ENCODE assay signal across 1 cellular context in the genomic region with DNA sequence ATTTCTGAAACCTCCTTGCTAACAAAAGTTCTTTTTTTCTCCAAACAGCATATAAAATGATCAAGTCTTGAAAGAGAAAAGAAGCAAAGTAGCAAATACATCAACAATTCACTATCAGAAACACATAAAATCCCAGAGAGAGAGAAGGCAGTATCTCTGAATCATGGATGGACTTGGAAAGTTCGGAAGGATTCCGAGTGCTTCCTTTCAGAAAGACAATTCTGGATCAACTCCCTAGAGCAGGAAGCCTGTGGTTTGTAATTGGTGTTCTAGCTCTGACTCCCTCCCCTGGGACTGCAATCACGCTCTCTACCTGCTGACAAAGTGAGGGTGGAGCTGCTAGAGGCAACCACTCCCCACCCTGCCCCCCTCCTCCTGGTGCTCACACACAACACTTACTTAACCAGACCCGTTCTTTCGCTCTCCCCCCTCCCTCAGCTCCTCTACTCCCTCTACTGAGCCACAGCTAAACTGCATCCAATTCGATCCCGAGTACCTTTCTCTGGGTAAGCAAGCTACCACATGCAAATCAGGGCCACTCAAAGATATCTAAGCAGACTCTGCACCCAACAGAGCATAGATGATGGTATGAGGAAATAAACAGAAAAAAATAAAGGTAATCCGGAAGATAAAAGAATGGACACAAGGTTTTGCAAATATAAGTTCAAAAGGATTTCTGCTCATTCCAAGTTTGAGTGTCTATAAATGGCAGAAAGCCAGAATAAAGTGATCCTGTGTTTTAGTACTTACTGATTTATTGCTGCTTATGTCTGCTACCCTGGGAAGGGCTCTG.
A peak's percentile ranks its signal among the peaks of the same experiment; 100 is the strongest.
TF ChIP-seq lines count a peak whose summit lies in the region.

A gene (minus strand): TSS at position 235 of the 793 bp plus-strand sequence. CDS start 1,957 bp downstream, outside the sequence.

TF ChIP-seq in HEK293, 187 proteins besides CTCF, POLR2A, EP300 and RAD21 (continued from another document and continues in another):
- no peak for TF ChIP-seq ZNF776 (tag by site-specific recombination; IDR thresholded peaks at IDR 0.05; ENCODE audit: borderline replicate concordance)
- no peak for TF ChIP-seq ZNF16 (tag by site-specific recombination; IDR thresholded peaks at IDR 0.05; ENCODE audit: low read depth)
- TF ChIP-seq, protein P1, sequence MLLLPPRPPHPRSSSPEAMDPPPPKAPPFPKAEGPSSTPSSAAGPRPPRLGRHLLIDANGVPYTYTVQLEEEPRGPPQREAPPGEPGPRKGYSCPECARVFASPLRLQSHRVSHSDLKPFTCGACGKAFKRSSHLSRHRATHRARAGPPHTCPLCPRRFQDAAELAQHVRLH (tag by site-specific recombination; IDR thresholded peaks at IDR 0.05), result peak; percentile 97
- TF ChIP-seq GFI1B (tag by site-specific recombination; IDR thresholded peaks at IDR 0.05), result no peak; the same call in 1 of the 2 replicates
- TF ChIP-seq IKZF3 (tag by site-specific recombination; IDR thresholded peaks at IDR 0.05), result peak; percentile 99
- TF ChIP-seq, protein P2, sequence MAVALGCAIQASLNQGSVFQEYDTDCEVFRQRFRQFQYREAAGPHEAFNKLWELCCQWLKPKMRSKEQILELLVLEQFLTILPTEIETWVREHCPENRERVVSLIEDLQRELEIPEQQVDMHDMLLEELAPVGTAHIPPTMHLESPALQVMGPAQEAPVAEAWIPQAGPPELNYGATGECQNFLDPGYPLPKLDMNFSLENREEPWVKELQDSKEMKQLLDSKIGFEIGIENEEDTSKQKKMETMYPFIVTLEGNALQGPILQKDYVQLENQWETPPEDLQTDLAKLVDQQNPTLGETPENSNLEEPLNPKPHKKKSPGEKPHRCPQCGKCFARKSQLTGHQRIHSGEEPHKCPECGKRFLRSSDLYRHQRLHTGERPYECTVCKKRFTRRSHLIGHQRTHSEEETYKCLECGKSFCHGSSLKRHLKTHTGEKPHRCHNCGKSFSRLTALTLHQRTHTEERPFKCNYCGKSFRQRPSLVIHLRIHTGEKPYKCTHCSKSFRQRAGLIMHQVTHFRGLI (tag by site-specific recombination; IDR thresholded peaks at IDR 0.05), result no peak
- TF ChIP-seq ZNF157 (tag by site-specific recombination; IDR thresholded peaks at IDR 0.05), result no peak
- TF ChIP-seq, protein P3, sequence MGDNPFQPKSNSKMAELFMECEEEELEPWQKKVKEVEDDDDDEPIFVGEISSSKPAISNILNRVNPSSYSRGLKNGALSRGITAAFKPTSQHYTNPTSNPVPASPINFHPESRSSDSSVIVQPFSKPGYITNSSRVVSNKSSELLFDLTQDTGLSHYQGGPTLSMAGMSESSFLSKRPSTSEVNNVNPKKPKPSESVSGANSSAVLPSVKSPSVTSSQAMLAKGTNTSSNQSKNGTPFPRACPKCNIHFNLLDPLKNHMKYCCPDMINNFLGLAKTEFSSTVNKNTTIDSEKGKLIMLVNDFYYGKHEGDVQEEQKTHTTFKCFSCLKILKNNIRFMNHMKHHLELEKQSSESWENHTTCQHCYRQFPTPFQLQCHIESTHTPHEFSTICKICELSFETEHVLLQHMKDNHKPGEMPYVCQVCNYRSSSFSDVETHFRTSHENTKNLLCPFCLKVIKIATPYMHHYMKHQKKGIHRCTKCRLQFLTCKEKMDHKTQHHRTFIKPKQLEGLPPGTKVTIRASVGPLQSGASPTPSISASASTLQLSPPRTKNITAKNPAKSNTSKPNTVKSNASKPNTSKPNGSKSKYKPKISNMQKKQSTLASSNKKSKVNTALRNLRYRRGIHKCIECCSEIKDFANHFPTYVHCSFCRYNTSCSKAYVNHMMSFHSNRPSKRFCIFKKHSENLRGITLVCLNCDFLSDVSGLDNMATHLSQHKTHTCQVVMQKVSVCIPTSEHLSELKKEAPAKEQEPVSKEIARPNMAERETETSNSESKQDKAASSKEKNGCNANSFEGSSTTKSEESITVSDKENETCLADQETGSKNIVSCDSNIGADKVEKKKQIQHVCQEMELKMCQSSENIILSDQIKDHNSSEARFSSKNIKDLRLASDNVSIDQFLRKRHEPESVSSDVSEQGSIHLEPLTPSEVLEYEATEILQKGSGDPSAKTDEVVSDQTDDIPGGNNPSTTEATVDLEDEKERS (tag by site-specific recombination; IDR thresholded peaks at IDR 0.05), result no peak
- TF ChIP-seq ZNF785 (tag by site-specific recombination; IDR thresholded peaks at IDR 0.05), result no peak; the same call in 1 of the 2 replicates
- TF ChIP-seq ZNF792 (tag by site-specific recombination; IDR thresholded peaks at IDR 0.05), result no peak
- TF ChIP-seq, protein P4, sequence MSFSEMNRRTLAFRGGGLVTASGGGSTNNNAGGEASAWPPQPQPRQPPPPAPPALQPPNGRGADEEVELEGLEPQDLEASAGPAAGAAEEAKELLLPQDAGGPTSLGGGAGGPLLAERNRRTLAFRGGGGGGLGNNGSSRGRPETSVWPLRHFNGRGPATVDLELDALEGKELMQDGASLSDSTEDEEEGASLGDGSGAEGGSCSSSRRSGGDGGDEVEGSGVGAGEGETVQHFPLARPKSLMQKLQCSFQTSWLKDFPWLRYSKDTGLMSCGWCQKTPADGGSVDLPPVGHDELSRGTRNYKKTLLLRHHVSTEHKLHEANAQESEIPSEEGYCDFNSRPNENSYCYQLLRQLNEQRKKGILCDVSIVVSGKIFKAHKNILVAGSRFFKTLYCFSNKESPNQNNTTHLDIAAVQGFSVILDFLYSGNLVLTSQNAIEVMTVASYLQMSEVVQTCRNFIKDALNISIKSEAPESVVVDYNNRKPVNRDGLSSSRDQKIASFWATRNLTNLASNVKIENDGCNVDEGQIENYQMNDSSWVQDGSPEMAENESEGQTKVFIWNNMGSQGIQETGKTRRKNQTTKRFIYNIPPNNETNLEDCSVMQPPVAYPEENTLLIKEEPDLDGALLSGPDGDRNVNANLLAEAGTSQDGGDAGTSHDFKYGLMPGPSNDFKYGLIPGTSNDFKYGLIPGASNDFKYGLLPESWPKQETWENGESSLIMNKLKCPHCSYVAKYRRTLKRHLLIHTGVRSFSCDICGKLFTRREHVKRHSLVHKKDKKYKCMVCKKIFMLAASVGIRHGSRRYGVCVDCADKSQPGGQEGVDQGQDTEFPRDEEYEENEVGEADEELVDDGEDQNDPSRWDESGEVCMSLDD (tag by site-specific recombination; IDR thresholded peaks at IDR 0.05), result peak; percentile 78
- TF ChIP-seq, protein P5, sequence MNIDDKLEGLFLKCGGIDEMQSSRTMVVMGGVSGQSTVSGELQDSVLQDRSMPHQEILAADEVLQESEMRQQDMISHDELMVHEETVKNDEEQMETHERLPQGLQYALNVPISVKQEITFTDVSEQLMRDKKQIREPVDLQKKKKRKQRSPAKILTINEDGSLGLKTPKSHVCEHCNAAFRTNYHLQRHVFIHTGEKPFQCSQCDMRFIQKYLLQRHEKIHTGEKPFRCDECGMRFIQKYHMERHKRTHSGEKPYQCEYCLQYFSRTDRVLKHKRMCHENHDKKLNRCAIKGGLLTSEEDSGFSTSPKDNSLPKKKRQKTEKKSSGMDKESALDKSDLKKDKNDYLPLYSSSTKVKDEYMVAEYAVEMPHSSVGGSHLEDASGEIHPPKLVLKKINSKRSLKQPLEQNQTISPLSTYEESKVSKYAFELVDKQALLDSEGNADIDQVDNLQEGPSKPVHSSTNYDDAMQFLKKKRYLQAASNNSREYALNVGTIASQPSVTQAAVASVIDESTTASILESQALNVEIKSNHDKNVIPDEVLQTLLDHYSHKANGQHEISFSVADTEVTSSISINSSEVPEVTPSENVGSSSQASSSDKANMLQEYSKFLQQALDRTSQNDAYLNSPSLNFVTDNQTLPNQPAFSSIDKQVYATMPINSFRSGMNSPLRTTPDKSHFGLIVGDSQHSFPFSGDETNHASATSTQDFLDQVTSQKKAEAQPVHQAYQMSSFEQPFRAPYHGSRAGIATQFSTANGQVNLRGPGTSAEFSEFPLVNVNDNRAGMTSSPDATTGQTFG (tag by site-specific recombination; IDR thresholded peaks at IDR 0.05; ENCODE audit: borderline replicate concordance), result no peak
- TF ChIP-seq, protein P6, sequence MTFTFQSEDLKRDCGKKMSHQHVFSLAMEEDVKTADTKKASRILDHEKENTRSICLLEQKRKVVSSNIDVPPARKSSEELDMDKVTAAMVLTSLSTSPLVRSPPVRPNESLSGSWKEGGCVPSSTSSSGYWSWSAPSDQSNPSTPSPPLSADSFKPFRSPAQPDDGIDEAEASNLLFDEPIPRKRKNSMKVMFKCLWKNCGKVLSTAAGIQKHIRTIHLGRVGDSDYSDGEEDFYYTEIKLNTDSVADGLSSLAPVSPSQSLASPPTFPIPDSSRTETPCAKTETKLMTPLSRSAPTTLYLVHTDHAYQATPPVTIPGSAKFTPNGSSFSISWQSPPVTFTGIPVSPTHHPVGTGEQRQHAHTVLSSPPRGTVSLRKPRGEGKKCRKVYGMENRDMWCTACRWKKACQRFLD (tag by site-specific recombination; IDR thresholded peaks at IDR 0.05), result no peak
- TF ChIP-seq, protein P7, sequence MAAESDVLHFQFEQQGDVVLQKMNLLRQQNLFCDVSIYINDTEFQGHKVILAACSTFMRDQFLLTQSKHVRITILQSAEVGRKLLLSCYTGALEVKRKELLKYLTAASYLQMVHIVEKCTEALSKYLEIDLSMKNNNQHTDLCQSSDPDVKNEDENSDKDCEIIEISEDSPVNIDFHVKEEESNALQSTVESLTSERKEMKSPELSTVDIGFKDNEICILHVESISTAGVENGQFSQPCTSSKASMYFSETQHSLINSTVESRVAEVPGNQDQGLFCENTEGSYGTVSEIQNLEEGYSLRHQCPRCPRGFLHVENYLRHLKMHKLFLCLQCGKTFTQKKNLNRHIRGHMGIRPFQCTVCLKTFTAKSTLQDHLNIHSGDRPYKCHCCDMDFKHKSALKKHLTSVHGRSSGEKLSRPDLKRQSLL (tag by site-specific recombination; IDR thresholded peaks at IDR 0.05), result peak; percentile 98
- TF ChIP-seq, protein P8, sequence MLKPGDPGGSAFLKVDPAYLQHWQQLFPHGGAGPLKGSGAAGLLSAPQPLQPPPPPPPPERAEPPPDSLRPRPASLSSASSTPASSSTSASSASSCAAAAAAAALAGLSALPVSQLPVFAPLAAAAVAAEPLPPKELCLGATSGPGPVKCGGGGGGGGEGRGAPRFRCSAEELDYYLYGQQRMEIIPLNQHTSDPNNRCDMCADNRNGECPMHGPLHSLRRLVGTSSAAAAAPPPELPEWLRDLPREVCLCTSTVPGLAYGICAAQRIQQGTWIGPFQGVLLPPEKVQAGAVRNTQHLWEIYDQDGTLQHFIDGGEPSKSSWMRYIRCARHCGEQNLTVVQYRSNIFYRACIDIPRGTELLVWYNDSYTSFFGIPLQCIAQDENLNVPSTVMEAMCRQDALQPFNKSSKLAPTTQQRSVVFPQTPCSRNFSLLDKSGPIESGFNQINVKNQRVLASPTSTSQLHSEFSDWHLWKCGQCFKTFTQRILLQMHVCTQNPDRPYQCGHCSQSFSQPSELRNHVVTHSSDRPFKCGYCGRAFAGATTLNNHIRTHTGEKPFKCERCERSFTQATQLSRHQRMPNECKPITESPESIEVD (tag by site-specific recombination; IDR thresholded peaks at IDR 0.05), result peak; percentile 62
- TF ChIP-seq, protein P9, sequence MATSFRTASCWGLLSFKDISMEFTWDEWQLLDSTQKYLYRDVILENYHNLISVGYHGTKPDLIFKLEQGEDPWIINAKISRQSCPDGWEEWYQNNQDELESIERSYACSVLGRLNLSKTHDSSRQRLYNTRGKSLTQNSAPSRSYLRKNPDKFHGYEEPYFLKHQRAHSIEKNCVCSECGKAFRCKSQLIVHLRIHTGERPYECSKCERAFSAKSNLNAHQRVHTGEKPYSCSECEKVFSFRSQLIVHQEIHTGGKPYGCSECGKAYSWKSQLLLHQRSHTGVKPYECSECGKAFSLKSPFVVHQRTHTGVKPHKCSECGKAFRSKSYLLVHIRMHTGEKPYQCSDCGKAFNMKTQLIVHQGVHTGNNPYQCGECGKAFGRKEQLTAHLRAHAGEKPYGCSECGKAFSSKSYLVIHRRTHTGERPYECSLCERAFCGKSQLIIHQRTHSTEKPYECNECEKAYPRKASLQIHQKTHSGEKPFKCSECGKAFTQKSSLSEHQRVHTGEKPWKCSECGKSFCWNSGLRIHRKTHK (tag by site-specific recombination; IDR thresholded peaks at IDR 0.05), result no peak
- TF ChIP-seq, protein P10, sequence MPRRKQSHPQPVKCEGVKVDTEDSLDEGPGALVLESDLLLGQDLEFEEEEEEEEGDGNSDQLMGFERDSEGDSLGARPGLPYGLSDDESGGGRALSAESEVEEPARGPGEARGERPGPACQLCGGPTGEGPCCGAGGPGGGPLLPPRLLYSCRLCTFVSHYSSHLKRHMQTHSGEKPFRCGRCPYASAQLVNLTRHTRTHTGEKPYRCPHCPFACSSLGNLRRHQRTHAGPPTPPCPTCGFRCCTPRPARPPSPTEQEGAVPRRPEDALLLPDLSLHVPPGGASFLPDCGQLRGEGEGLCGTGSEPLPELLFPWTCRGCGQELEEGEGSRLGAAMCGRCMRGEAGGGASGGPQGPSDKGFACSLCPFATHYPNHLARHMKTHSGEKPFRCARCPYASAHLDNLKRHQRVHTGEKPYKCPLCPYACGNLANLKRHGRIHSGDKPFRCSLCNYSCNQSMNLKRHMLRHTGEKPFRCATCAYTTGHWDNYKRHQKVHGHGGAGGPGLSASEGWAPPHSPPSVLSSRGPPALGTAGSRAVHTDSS (tag by site-specific recombination; IDR thresholded peaks at IDR 0.05), result no peak
- peak; percentile 86 for TF ChIP-seq ZNF843 (tag by site-specific recombination; IDR thresholded peaks at IDR 0.05)
- TF ChIP-seq MEIS1 (CRISPR knock-in tag; IDR thresholded peaks at IDR 0.05; ENCODE audit: borderline replicate concordance), result no peak
- TF ChIP-seq, protein P11, sequence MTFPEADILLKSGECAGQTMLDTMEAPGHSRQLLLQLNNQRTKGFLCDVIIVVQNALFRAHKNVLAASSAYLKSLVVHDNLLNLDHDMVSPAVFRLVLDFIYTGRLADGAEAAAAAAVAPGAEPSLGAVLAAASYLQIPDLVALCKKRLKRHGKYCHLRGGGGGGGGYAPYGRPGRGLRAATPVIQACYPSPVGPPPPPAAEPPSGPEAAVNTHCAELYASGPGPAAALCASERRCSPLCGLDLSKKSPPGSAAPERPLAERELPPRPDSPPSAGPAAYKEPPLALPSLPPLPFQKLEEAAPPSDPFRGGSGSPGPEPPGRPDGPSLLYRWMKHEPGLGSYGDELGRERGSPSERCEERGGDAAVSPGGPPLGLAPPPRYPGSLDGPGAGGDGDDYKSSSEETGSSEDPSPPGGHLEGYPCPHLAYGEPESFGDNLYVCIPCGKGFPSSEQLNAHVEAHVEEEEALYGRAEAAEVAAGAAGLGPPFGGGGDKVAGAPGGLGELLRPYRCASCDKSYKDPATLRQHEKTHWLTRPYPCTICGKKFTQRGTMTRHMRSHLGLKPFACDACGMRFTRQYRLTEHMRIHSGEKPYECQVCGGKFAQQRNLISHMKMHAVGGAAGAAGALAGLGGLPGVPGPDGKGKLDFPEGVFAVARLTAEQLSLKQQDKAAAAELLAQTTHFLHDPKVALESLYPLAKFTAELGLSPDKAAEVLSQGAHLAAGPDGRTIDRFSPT (tag by site-specific recombination; IDR thresholded peaks at IDR 0.05), result peak; percentile 93
- no peak for TF ChIP-seq ZNF266 (tag by site-specific recombination; IDR thresholded peaks at IDR 0.05; ENCODE audit: low read depth)
- TF ChIP-seq, protein P12, sequence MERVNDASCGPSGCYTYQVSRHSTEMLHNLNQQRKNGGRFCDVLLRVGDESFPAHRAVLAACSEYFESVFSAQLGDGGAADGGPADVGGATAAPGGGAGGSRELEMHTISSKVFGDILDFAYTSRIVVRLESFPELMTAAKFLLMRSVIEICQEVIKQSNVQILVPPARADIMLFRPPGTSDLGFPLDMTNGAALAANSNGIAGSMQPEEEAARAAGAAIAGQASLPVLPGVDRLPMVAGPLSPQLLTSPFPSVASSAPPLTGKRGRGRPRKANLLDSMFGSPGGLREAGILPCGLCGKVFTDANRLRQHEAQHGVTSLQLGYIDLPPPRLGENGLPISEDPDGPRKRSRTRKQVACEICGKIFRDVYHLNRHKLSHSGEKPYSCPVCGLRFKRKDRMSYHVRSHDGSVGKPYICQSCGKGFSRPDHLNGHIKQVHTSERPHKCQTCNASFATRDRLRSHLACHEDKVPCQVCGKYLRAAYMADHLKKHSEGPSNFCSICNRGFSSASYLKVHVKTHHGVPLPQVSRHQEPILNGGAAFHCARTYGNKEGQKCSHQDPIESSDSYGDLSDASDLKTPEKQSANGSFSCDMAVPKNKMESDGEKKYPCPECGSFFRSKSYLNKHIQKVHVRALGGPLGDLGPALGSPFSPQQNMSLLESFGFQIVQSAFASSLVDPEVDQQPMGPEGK (tag by site-specific recombination; IDR thresholded peaks at IDR 0.05), result peak; percentile 100
